27 cellular contexts compared by ENCODE assay signal in the genomic region with DNA sequence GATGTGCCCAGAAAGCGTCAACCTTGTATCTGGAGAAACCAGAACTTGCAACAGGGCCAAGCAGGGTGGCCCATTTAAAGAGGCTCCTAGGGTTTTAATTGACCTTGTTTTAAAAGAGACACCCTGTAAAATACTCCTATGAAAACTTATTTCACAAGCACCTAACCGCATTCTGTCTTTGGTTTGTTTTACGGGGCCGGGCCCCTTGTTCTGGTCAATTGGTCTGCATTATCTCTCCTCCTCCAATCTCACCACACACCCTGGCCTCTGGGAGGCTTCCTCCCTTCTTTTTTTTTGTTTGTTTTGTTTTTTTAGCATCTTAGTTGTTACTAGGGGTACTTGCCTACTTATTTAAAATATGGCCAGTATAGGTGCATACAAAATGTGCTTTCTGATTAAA. TPM values are rescaled to one million over a fixed set of nuclear protein-coding genes. Genes with fewer than 3 reads are reported as not detected.
DNase-seq lines count a peak whose midpoint lies in the region; ATAC-seq and TF ChIP-seq lines count a peak whose summit lies in the region.
"Had no signal": no experiment of that assay in that cellular context is flagged by ENCODE, and none has a peak within 500 bp of the region (broad histone marks: within the 10 kb centered on the region; RNA-seq: fewer than 3 reads in every experiment).

No MANE protein-coding gene starts in this region.

- no peaks in the 10 kb centered on the region for H4K20me1 ChIP-seq in PC-3 (ENCODE audit: low read length)
- H4K20me1 ChIP-seq: BLaER1 treated with 17β-estradiol and CSF1 and Interleukin-3, amounts not matched to agents 10 nM and 100 nM had no signal

- no peak for DNase-seq in Calu3
- DNase-seq in PC-3, result no peak
- no peak for DNase-seq in progenitor cell of endocrine pancreas (ENCODE audit: low spot score, unreplicated experiment)
- no peak for DNase-seq in stimulated activated CD4-positive, alpha-beta T cell treated with anti-CD3 and anti-CD28 coated beads, Interleukin-4, amount 100 ng/mL, for 4 hours
- no peak for DNase-seq in activated CD4-positive, alpha-beta T cell treated with anti-CD3 and anti-CD28 coated beads, Interleukin-2, amount 50 U/mL, for 4 hours
- no peak for DNase-seq in stimulated activated CD4-positive, alpha-beta T cell treated with anti-CD3 and anti-CD28 coated beads, Interleukin-4, amount 100 ng/mL, for 24 hours
- DNase-seq: ACHN; activated B cell treated with CpG ODN at 0.5 μM for 24 hours; activated CD8-positive, alpha-beta memory T cell treated with anti-CD3 and anti-CD28 coated beads, Interleukin-2, amount 50 U/mL, for 4 hours; Caco-2; DMS79 treated with DMSO at 0.1 percent for 48 hours; KBM-7; left cardiac atrium; mesenchymal stem cell; NCI-H1694 treated with DMSO at 0.1 percent for 48 hours; NCI-H2171 treated with DMSO at 0.1 percent for 48 hours; nucleus accumbens; SHP77; T1000 had no signal

- H3K9me2 ChIP-seq in PC-3 (replicated peaks; ENCODE audit: low read length), result no peaks in the 10 kb centered on the region

- H3K4me3 ChIP-seq in PC-3 (ENCODE audit: low read length), result no peak overlapping the region
- peak overlapping the region; percentile 66 for H3K4me3 ChIP-seq in endocrine pancreas (ENCODE audit: control insufficient read depth, insufficient read depth, low read length)
- H3K4me3 ChIP-seq: BLaER1 treated with 17β-estradiol and CSF1 and Interleukin-3, amounts not matched to agents 10 nM and 100 nM; smooth muscle cell had no signal

- no TSS peak for BruUV-seq in Calu3 (replicated peaks; lab: Mats Ljungman, UMichigan)
- BruUV-seq in PC-3 (replicated peaks; lab: Mats Ljungman, UMichigan), result no TSS peak

- H3K4me1 ChIP-seq in PC-3 (ENCODE audit: insufficient read depth, low read length) (peaks cover 51% of the 10 kb centered on the region), endocrine pancreas (ENCODE audit: control insufficient read depth, insufficient read depth, low read length) (peaks cover 6% of the 10 kb centered on the region)
- H3K4me1 ChIP-seq: Caco-2 had no signal

- POLR2A ChIA-PET in PC-3 (lab: Charles Lee; ENCODE audit: unreplicated experiment), result no interaction called here

- H3K4me1 Mint-ChIP-seq in Calu3 (ENCODE audit: low read depth, unreplicated experiment) (peaks cover 50% of the 10 kb centered on the region), progenitor cell of endocrine pancreas (ENCODE audit: low read depth) (peaks cover 44% of the 10 kb centered on the region)

- no peaks in the 10 kb centered on the region for H3K36me3 ChIP-seq in PC-3 (ENCODE audit: low read depth, low read length)
- no peaks in the 10 kb centered on the region for H3K36me3 ChIP-seq in endocrine pancreas (ENCODE audit: control insufficient read depth, insufficient read depth, low read length)
- H3K36me3 ChIP-seq: BLaER1 treated with 17β-estradiol and CSF1 and Interleukin-3, amounts not matched to agents 10 nM and 100 nM had no signal

- no peak for ATAC-seq in PC-3
- ATAC-seq in GM21737 (IDR thresholded peaks at IDR 0.05; ENCODE audit: unreplicated experiment), result no peak
- ATAC-seq: left cardiac atrium; stimulated activated memory B cell treated with anti-CD40 and anti-IgM and Interleukin-4, amounts not matched to agents 10 μg/mL and 1 μg/mL and 100 μg/mL, for 72 hours had no signal

- no peaks in the 10 kb centered on the region for H3K27me3 ChIP-seq in PC-3 (ENCODE audit: low read length)
- H3K27me3 ChIP-seq in endocrine pancreas (ENCODE audit: control insufficient read depth, insufficient read depth, low read length), result no peaks in the 10 kb centered on the region
- H3K27me3 ChIP-seq: BLaER1 treated with 17β-estradiol and CSF1 and Interleukin-3, amounts not matched to agents 10 nM and 100 nM had no signal

- H3K36me3 Mint-ChIP-seq in Calu3 (ENCODE audit: insufficient read depth, unreplicated experiment) (peaks cover 91% of the 10 kb centered on the region), progenitor cell of endocrine pancreas (ENCODE audit: insufficient read depth) (peaks cover 3% of the 10 kb centered on the region)
- H3K36me3 Mint-ChIP-seq: brain; stimulated activated memory B cell treated with anti-CD40 and anti-IgM and Interleukin-4, amounts not matched to agents 10 μg/mL and 1 μg/mL and 100 μg/mL, for 72 hours had no signal

- H3K27ac Mint-ChIP-seq in Calu3 (ENCODE audit: unreplicated experiment) (peak overlapping the region; percentile 96), progenitor cell of endocrine pancreas (peak overlapping the region; percentile 33)
- H3K27ac Mint-ChIP-seq: activated T-helper 17 cell treated with anti-CD3 and anti-CD28 coated beads, Interleukin-2, amount 50 U/mL, for 72 hours; brain had no signal

- intact Hi-C loops in Calu3 (cut with micrococcal nuclease; ENCODE audit: unreplicated experiment), result no loop called here
- intact Hi-C loops in PC-3 (cut with micrococcal nuclease), result no loop called here

- no peaks in the 10 kb centered on the region for H3F3A ChIP-seq in PC-3 (ENCODE audit: low read length, unreplicated experiment)

- H3K9ac ChIP-seq in PC-3 (ENCODE audit: low read length) (no peak overlapping the region), endocrine pancreas (ENCODE audit: control insufficient read depth, insufficient read depth, low read length) (no peak overlapping the region)
- H3K9ac ChIP-seq: BLaER1 treated with 17β-estradiol and CSF1 and Interleukin-3, amounts not matched to agents 10 nM and 100 nM had no signal

- H2AFZ ChIP-seq in PC-3 (ENCODE audit: low read length), result no peak overlapping the region

- no peak overlapping the region for H3K27ac ChIP-seq in PC-3 (ENCODE audit: low read length)
- H3K27ac ChIP-seq: BLaER1 treated with 17β-estradiol and CSF1 and Interleukin-3, amounts not matched to agents 10 nM and 100 nM had no signal

- CTCF ChIA-PET in Calu3 (lab: Charles Lee) (interaction anchor here (0.6 to 2.0 kb wide), 3 partner anchors 12 to 19 kb away, joined by 4 to 7 read pairs (median 4); no protein-coding TSS in a partner anchor), PC-3 (lab: Charles Lee) (no interaction called here)

- peak overlapping the region; percentile 44 for H3K4me2 ChIP-seq in PC-3 (ENCODE audit: low read length)
- H3K4me2 ChIP-seq: BLaER1 treated with 17β-estradiol and CSF1 and Interleukin-3, amounts not matched to agents 10 nM and 100 nM; smooth muscle cell had no signal

- H3K4me3 Mint-ChIP-seq in Calu3 (ENCODE audit: low read depth, unreplicated experiment) (peak overlapping the region; percentile 91), progenitor cell of endocrine pancreas (ENCODE audit: low read depth) (no peak overlapping the region)
- H3K4me3 Mint-ChIP-seq: activated B cell treated with CpG ODN at 0.5 μM for 24 hours; activated T-helper 17 cell treated with anti-CD3 and anti-CD28 coated beads, Interleukin-2, amount 50 U/mL, for 72 hours; brain; stimulated activated memory B cell treated with anti-CD40 and anti-IgM and Interleukin-4, amounts not matched to agents 10 μg/mL and 1 μg/mL and 100 μg/mL, for 72 hours had no signal

- H3K9me3 ChIP-seq in PC-3 (ENCODE audit: low read length) (no peaks in the 10 kb centered on the region), endocrine pancreas (ENCODE audit: control insufficient read depth, low read length) (no peaks in the 10 kb centered on the region)
- H3K9me3 ChIP-seq: BLaER1 treated with 17β-estradiol and CSF1 and Interleukin-3, amounts not matched to agents 10 nM and 100 nM; Caco-2 had no signal

- TF ChIP-seq CTCF in Calu3 (IDR thresholded peaks at IDR 0.05; ENCODE audit: unreplicated experiment) (no peak), PC-3 (conservative IDR thresholded peaks at IDR 0.05; ENCODE audit: low read depth, low read length) (no peak), progenitor cell of endocrine pancreas (IDR thresholded peaks at IDR 0.05; ENCODE audit: unreplicated experiment) (no peak)

- H3K27me3 Mint-ChIP-seq in Calu3 (ENCODE audit: unreplicated experiment) (no peaks in the 10 kb centered on the region), progenitor cell of endocrine pancreas (no peaks in the 10 kb centered on the region)

- peaks cover 95% of the 10 kb centered on the region for H3K79me2 ChIP-seq in PC-3 (ENCODE audit: low read length)

- H3K9me3 Mint-ChIP-seq in Calu3 (ENCODE audit: low read depth, unreplicated experiment) (no peaks in the 10 kb centered on the region), progenitor cell of endocrine pancreas (ENCODE audit: low read depth) (peaks cover 5% of the 10 kb centered on the region)
- H3K9me3 Mint-ChIP-seq: activated B cell treated with CpG ODN at 0.5 μM for 24 hours; activated T-helper 17 cell treated with anti-CD3 and anti-CD28 coated beads, Interleukin-2, amount 50 U/mL, for 72 hours; stimulated activated memory B cell treated with anti-CD40 and anti-IgM and Interleukin-4, amounts not matched to agents 10 μg/mL and 1 μg/mL and 100 μg/mL, for 72 hours had no signal

RNA-seq across cellular contexts. Expression of a gene that starts 4.7 kb away (rescaled TPM):
- total RNA-seq in Calu3 (2022) (286 and 299 TPM in 2 replicates), PC-3 (2014; rRNA removed) (29.0 and 37.0 TPM in 2 replicates), progenitor cell of endocrine pancreas (17.9 and 18.6 TPM in 2 replicates)
- total RNA-seq: H4 had no signal
